In the genomic region with DNA sequence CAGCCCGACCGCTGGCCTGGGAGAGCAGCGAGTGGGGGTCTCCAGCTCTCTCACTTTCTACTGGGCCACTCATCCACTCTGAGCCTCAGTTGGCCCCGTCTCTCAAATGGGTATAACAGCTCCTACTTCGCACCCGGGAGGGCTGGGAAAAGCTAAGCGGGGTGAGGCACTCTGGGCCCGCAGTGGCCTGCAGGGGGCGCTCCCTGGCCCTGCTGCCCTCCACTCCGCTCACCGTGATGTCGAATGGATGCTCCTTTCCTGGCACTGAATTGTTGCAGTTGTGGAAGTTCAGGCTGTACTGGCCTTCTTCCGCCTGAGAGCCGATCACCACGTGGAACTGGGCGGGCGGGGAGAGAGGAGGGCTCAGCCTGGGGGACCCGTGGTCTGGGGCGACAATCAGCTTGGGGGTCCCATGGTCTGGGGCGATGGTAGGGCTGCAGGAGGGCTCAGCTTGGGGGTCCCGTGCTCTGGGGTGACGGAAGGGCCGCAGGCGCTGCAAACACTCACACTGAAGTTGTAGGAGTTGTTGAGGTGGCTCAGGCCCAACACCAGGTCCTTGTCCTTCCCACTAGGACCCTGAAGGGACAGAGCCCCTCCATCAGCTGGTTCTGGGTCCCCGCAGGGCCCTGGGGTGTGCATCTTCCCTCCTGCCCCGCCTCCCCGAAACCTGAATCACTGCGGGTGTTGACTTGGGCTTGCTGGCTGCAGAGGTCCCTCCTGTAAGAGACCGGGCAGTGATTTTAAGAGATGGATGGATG, we compare ENCODE assay signal across 15 cellular contexts. TPM values are rescaled to one million over a fixed set of nuclear protein-coding genes. Genes with fewer than 3 reads are reported as not detected.
DNase-seq lines count a peak whose midpoint lies in the region; ATAC-seq, FAIRE-seq and TF ChIP-seq lines count a peak whose summit lies in the region.
"Had no signal": no experiment of that assay in that cellular context is flagged by ENCODE, and none has a peak within 500 bp of the region (broad histone marks: within the 10 kb centered on the region; RNA-seq: fewer than 3 reads in every experiment).

No MANE protein-coding gene starts in this region.

- TF ChIP-seq POLR2A in H1 (IDR thresholded peaks at IDR 0.05; ENCODE audit: control extremely low read depth in 1 of 2, low read depth in 2 of 2, low read length in 2 of 2), result no peak

- H3K4me3 ChIP-seq in H1 (ENCODE audit: extremely low read depth in 1 of 4, insufficient read depth in 2 of 4, low read depth in 3 of 4, low read length in 4 of 4), result no peak overlapping the region

- no peak overlapping the region for H2BK120ac ChIP-seq in H1 (replicated peaks; ENCODE audit: low read depth, low read length)

- H3K27ac ChIP-seq in H1 (ENCODE audit: low read depth, low read length), result no peak overlapping the region

- H3K9me3 Mint-ChIP-seq in HFFc6, result no peaks in the 10 kb centered on the region
- no peaks in the 10 kb centered on the region for H3K9me3 Mint-ChIP-seq in progenitor cell of endocrine pancreas (ENCODE audit: low read depth)
- H3K9me3 Mint-ChIP-seq: activated T-cell treated with anti-CD3 and anti-CD28 coated beads, Interleukin-2, amount 50 U/mL, for 4 hours; nephron progenitor cell had no signal

- no peak overlapping the region for H2BK20ac ChIP-seq in H1 (ENCODE audit: low read length)

- no peak overlapping the region for H3K18ac ChIP-seq in H1 (ENCODE audit: extremely low read depth, low read length)

- H3K27me3 Mint-ChIP-seq in HFFc6 (ENCODE audit: insufficient read depth), result no peaks in the 10 kb centered on the region; the same call in 1 of the 2 replicates
- H3K27me3 Mint-ChIP-seq in progenitor cell of endocrine pancreas, result no peaks in the 10 kb centered on the region

- no peaks in the 10 kb centered on the region; the same call in 1 of the 2 replicates for H3K79me1 ChIP-seq in H1 (ENCODE audit: low read depth, low read length)

- DNase-seq in NCI-H748 (lab: John Stamatoyannopoulos, UW; ENCODE audit: unreplicated experiment) (peak; percentile 1), NCI-H748 treated with DMSO at 0.1 percent for 48 hours (lab: John Stamatoyannopoulos, UW) (no peak), HFFc6 (no peak), H1 (ENCODE audit: low read depth in 1 of 2, low spot score in 2 of 2) (peak in 1 of 2 experiments; percentile 82), progenitor cell of endocrine pancreas (ENCODE audit: low spot score, unreplicated experiment) (no peak), AML-193 (lab: John Stamatoyannopoulos, UW) (no peak), NAMALWA (ENCODE audit: low spot score) (no peak)
- DNase-seq: activated T-cell treated with anti-CD3 and anti-CD28 coated beads, Interleukin-2, amount 50 U/mL, for 4 hours; NCI-H2171 treated with DMSO at 0.1 percent for 48 hours; nephron progenitor cell had no signal

- peaks cover 0 to 5% (median 0%) of the 10 kb centered on the region in 4 experiments; a peak in 1 of 8 replicates for H3K36me3 ChIP-seq in H1 (ENCODE audit: control insufficient read depth in 2 of 4, insufficient read depth in 4 of 4, low read length in 3 of 4)

- no peak overlapping the region for H3K23ac ChIP-seq in H1 (ENCODE audit: insufficient read length)

- FAIRE-seq in H1 (lab: Jason Lieb, UNC), result no peak
- FAIRE-seq: A204.1, RCC 7860 had no signal

- TF ChIP-seq CTCF in HFFc6 (IDR thresholded peaks at IDR 0.05), result peak; percentile 72
- peak; percentile 67 to 86 (median 85) for TF ChIP-seq CTCF in H1 (IDR thresholded peaks at IDR 0.05; ENCODE audit: control extremely low read depth in 1 of 3, insufficient read depth in 1 of 3, low read depth in 1 of 3, low read length in 3 of 3)
- peak; percentile 32 for TF ChIP-seq CTCF in progenitor cell of endocrine pancreas (IDR thresholded peaks at IDR 0.05; ENCODE audit: unreplicated experiment)

- H3K27ac Mint-ChIP-seq in HFFc6 (no peak overlapping the region), progenitor cell of endocrine pancreas (no peak overlapping the region)

- no peak overlapping the region for H3K9ac ChIP-seq in H1 (replicated peaks in 1 of 4; ENCODE audit: extremely low read depth in 1 of 4, low read depth in 3 of 4, low read length in 3 of 4)

- no peak overlapping the region for H4K91ac ChIP-seq in H1 (replicated peaks; ENCODE audit: insufficient read length, low read length)

- H2AK5ac ChIP-seq in H1 (ENCODE audit: low read depth, low read length), result no peak overlapping the region

- no peak for ATAC-seq in HG03175 (IDR thresholded peaks at IDR 0.05; ENCODE audit: unreplicated experiment)
- ATAC-seq: activated T-cell treated with anti-CD3 and anti-CD28 coated beads, Interleukin-2, amount 50 U/mL, for 4 hours; esophagus mucosa had no signal

- peaks cover 3% of the 10 kb centered on the region; the same call in 1 of the 2 replicates for H3K23me2 ChIP-seq in H1 (ENCODE audit: low read depth, low read length)

- no peak overlapping the region for H2BK15ac ChIP-seq in H1 (ENCODE audit: low read length)

- no peak overlapping the region for H2BK12ac ChIP-seq in H1 (ENCODE audit: low read depth, low read length)

- no peak overlapping the region for H3K56ac ChIP-seq in H1 (replicated peaks; ENCODE audit: insufficient read length, low read depth, low read length)

- no peak overlapping the region for H3K4me2 ChIP-seq in H1 (ENCODE audit: insufficient read depth in 1 of 2, low read depth in 2 of 2, low read length in 2 of 2)

- no peak overlapping the region for H3K4ac ChIP-seq in H1 (replicated peaks; ENCODE audit: insufficient read length, low read depth, low read length)

- 80% methylated on average over 27 of the region's 29 CpGs; no CpG with 5 or more reads in 1 of the 2 experiments for WGBS in H1 (ENCODE audit: extremely low coverage in 1 of 2, insufficient coverage in 1 of 2, insufficient read length in 1 of 2, insufficient replicate concordance in 2 of 2, low coverage in 1 of 2, low lambda C conversion rate in 2 of 2, missing lambda C conversion rate in 1 of 2), 2 experiments

- H3K36me3 Mint-ChIP-seq in HFFc6 (ENCODE audit: low read depth), result peaks cover 13% of the 10 kb centered on the region
- peaks cover 10% of the 10 kb centered on the region for H3K36me3 Mint-ChIP-seq in progenitor cell of endocrine pancreas (ENCODE audit: insufficient read depth)

- H3K4me3 Mint-ChIP-seq in HFFc6 (no peak overlapping the region), progenitor cell of endocrine pancreas (ENCODE audit: low read depth) (no peak overlapping the region)
- H3K4me3 Mint-ChIP-seq: activated T-cell treated with anti-CD3 and anti-CD28 coated beads, Interleukin-2, amount 50 U/mL, for 4 hours; brain had no signal

- no peak overlapping the region for H2AFZ ChIP-seq in H1 (ENCODE audit: low read length)

- no peak for TF ChIP-seq EP300 in H1 (IDR thresholded peaks at IDR 0.05; ENCODE audit: borderline replicate concordance in 1 of 2, low read depth in 2 of 2, low read length in 2 of 2)

- no peaks in the 10 kb centered on the region for H3K9me3 ChIP-seq in H1 (ENCODE audit: insufficient read depth in 2 of 2, low read depth in 1 of 2, low read length in 1 of 2)

- no peaks in the 10 kb centered on the region for H3K79me2 ChIP-seq in H1 (ENCODE audit: control insufficient read depth in 1 of 2, insufficient read depth in 2 of 2, low read length in 2 of 2)

- no peak overlapping the region for H3K14ac ChIP-seq in H1 (ENCODE audit: insufficient read length)

- no peak overlapping the region; the same call in 1 of the 2 replicates for H4K8ac ChIP-seq in H1 (ENCODE audit: extremely low read depth, insufficient read depth, low read length)

- TF ChIP-seq RAD21 in H1 (IDR thresholded peaks at IDR 0.05 in 1 of 2, conservative IDR thresholded peaks at IDR 0.05 in 1 of 2; ENCODE audit: low read depth in 2 of 2, low read length in 2 of 2), result peak; percentile 52 to 63

- 0 out of 2 replicates have a peak overlapping the region, but pooled peaks have one; percentile 23 for H2BK5ac ChIP-seq in H1 (ENCODE audit: low read depth, low read length)

- H3K27me3 ChIP-seq in H1 (replicated peaks in 1 of 4; ENCODE audit: control insufficient read depth in 3 of 4, extremely low read depth in 1 of 4, insufficient read depth in 3 of 4, low read length in 3 of 4), result no peaks in the 10 kb centered on the region

- CTCF ChIA-PET in H1 (lab: Charles Lee; ENCODE audit: partially characterized antibody), result interaction anchor here (0.6 to 3.3 kb wide), 15 partner anchors 8 to 655 kb away, joined by 3 to 9 read pairs (median 4); no protein-coding TSS in a partner anchor

- H3K4me1 Mint-ChIP-seq in HFFc6 (ENCODE audit: low read depth) (peaks cover 18% of the 10 kb centered on the region), progenitor cell of endocrine pancreas (ENCODE audit: low read depth) (peaks cover 21% of the 10 kb centered on the region)

- no peak overlapping the region for H4K5ac ChIP-seq in H1 (ENCODE audit: insufficient read length, low read depth, low read length)

- POLR2A ChIA-PET in H1 (lab: Charles Lee; ENCODE audit: partially characterized antibody), result interaction anchor here (0.6 to 6.1 kb wide), 7 partner anchors 9 to 34 kb away, joined by 3 to 32 read pairs (median 3); a partner anchor contains a TSS

- peaks cover 4 to 23% (median 16%) of the 10 kb centered on the region in 4 experiments for H3K4me1 ChIP-seq in H1 (replicated peaks in 1 of 4; ENCODE audit: control insufficient read depth in 3 of 4, insufficient read depth in 4 of 4, low read length in 3 of 4)

- H4K20me1 ChIP-seq in H1 (replicated peaks in 1 of 2; ENCODE audit: control insufficient read depth in 1 of 2, insufficient read depth in 2 of 2, low read length in 2 of 2), result peaks cover 0 to 8% of the 10 kb centered on the region in 2 experiments

RNA-seq across cellular contexts. Expression of a gene that starts 3.9 kb away (rescaled TPM):
- 10 to 100 TPM; 52.2 to 60.5 (median 56.4) TPM for total RNA-seq in HFFc6 (2021; fragmentation: NEBNext Ultra II Directional; extraction: Animal tissue kit (Norgen Biotek cat#: 25700))
- total RNA-seq in H1 (2021; fragmentation: NEBNext Ultra II Directional; extraction: Animal tissue kit (Norgen Biotek cat#: 25700)), result 34.9 and 35.3 TPM in 2 replicates
- 46.0 and 63.9 TPM in 2 replicates for polyA plus RNA-seq in H1 (2011; rRNA removed)
- 52.1 TPM for polyA plus RNA-seq in H1 (2011; cell fraction: cytosol; rRNA removed)
- 160 TPM for polyA plus RNA-seq in H1 (2011; cell fraction: nucleus; rRNA removed)
- polyA plus RNA-seq in H1 (2012, experiment 1 of 2), result 35.3 to 46.7 TPM (median 38.7 TPM) in 4 replicates
- polyA plus RNA-seq in H1 (2012, experiment 2 of 2), result 36.3 TPM
- polyA plus RNA-seq in H1 (2013, experiment 1 of 2), result 47.8 TPM
- polyA plus RNA-seq in H1 (2013, experiment 2 of 2), result 49.9 TPM
- polyA minus RNA-seq in H1 (2011; rRNA and poly(A)+ RNA removed), result 30.4 and 47.5 TPM in 2 replicates
- polyA minus RNA-seq in H1 (2011; cell fraction: cytosol; rRNA and poly(A)+ RNA removed), result 15.0 TPM
- polyA minus RNA-seq in H1 (2011; cell fraction: nucleus; rRNA and poly(A)+ RNA removed), result 23.3 TPM
- 72.8 and 80.8 TPM in 2 replicates for total RNA-seq in progenitor cell of endocrine pancreas

RNA-seq across cellular contexts. Expression of a gene that starts 6.0 kb away (rescaled TPM):
- total RNA-seq in HFFc6 (2021; fragmentation: NEBNext Ultra II Directional; extraction: Animal tissue kit (Norgen Biotek cat#: 25700)), result 10 to 100 TPM; 46.1 to 53.3 (median 48.8) TPM
- total RNA-seq in H1 (2021; fragmentation: NEBNext Ultra II Directional; extraction: Animal tissue kit (Norgen Biotek cat#: 25700)), result 69.3 and 69.5 TPM in 2 replicates
- 27.8 and 38.0 TPM in 2 replicates for polyA plus RNA-seq in H1 (2011; rRNA removed)
- 46.0 TPM for polyA plus RNA-seq in H1 (2011; cell fraction: cytosol; rRNA removed)
- polyA plus RNA-seq in H1 (2011; cell fraction: nucleus; rRNA removed), result 69.9 TPM
- polyA plus RNA-seq in H1 (2012, experiment 1 of 2), result 66.1 to 83.1 TPM (median 77.4 TPM) in 4 replicates
- polyA plus RNA-seq in H1 (2012, experiment 2 of 2), result 58.7 TPM
- polyA plus RNA-seq in H1 (2013, experiment 1 of 2), result 63.3 TPM
- polyA plus RNA-seq in H1 (2013, experiment 2 of 2), result 64.1 TPM
- 23.1 and 26.9 TPM in 2 replicates for polyA minus RNA-seq in H1 (2011; rRNA and poly(A)+ RNA removed)
- 28.1 TPM for polyA minus RNA-seq in H1 (2011; cell fraction: cytosol; rRNA and poly(A)+ RNA removed)
- polyA minus RNA-seq in H1 (2011; cell fraction: nucleus; rRNA and poly(A)+ RNA removed), result 24.9 TPM
- 46.0 and 48.2 TPM in 2 replicates for total RNA-seq in progenitor cell of endocrine pancreas

RNA-seq across cellular contexts. Expression of a gene that starts 13.1 kb away (rescaled TPM):
- 1 to 10 TPM in 4 of 6 experiments, under 1 TPM in 2; 0.82 to 1.5 (median 1.2) TPM for total RNA-seq in HFFc6 (2021; fragmentation: NEBNext Ultra II Directional; extraction: Animal tissue kit (Norgen Biotek cat#: 25700))
- 4.2 and 6.4 TPM in 2 replicates for total RNA-seq in H1 (2021; fragmentation: NEBNext Ultra II Directional; extraction: Animal tissue kit (Norgen Biotek cat#: 25700))
- polyA plus RNA-seq in H1 (2011; rRNA removed), result 12.8 and 16.6 TPM in 2 replicates
- polyA plus RNA-seq in H1 (2011; cell fraction: cytosol; rRNA removed), result 16.0 TPM
- polyA plus RNA-seq in H1 (2011; cell fraction: nucleus; rRNA removed), result 34.2 TPM
- polyA plus RNA-seq in H1 (2012, experiment 1 of 2), result 11.3 to 16.8 TPM (median 13.0 TPM) in 4 replicates
- polyA plus RNA-seq in H1 (2012, experiment 2 of 2), result 13.6 TPM
- polyA plus RNA-seq in H1 (2013, experiment 1 of 2), result 22.5 TPM
- 24.4 TPM for polyA plus RNA-seq in H1 (2013, experiment 2 of 2)
- 16.2 and 28.8 TPM in 2 replicates for polyA minus RNA-seq in H1 (2011; rRNA and poly(A)+ RNA removed)
- 31.9 TPM for polyA minus RNA-seq in H1 (2011; cell fraction: cytosol; rRNA and poly(A)+ RNA removed)
- 33.2 TPM for polyA minus RNA-seq in H1 (2011; cell fraction: nucleus; rRNA and poly(A)+ RNA removed)
- total RNA-seq in progenitor cell of endocrine pancreas, result 1.5 and 1.6 TPM in 2 replicates

RNA-seq across cellular contexts. Expression of a gene that starts 33.7 kb away (rescaled TPM):
- not detected for total RNA-seq in HFFc6 (2021; fragmentation: NEBNext Ultra II Directional; extraction: Animal tissue kit (Norgen Biotek cat#: 25700))
- total RNA-seq in H1 (2021; fragmentation: NEBNext Ultra II Directional; extraction: Animal tissue kit (Norgen Biotek cat#: 25700)), result 20.0 and 22.1 TPM in 2 replicates
- polyA plus RNA-seq in H1 (2011; rRNA removed), result 14.5 and 22.8 TPM in 2 replicates
- polyA plus RNA-seq in H1 (2011; cell fraction: cytosol; rRNA removed), result 18.8 TPM
- 34.1 TPM for polyA plus RNA-seq in H1 (2011; cell fraction: nucleus; rRNA removed)
- 12.6 to 18.8 TPM (median 17.6 TPM) in 4 replicates for polyA plus RNA-seq in H1 (2012, experiment 1 of 2)
- polyA plus RNA-seq in H1 (2012, experiment 2 of 2), result 15.0 TPM
- polyA plus RNA-seq in H1 (2013, experiment 1 of 2), result 32.0 TPM
- polyA plus RNA-seq in H1 (2013, experiment 2 of 2), result 29.0 TPM
- polyA minus RNA-seq in H1 (2011; rRNA and poly(A)+ RNA removed), result 6.1 and 7.2 TPM in 2 replicates
- 9.0 TPM for polyA minus RNA-seq in H1 (2011; cell fraction: cytosol; rRNA and poly(A)+ RNA removed)
- 11.2 TPM for polyA minus RNA-seq in H1 (2011; cell fraction: nucleus; rRNA and poly(A)+ RNA removed)
- 19.8 and 20.0 TPM in 2 replicates for total RNA-seq in progenitor cell of endocrine pancreas

RNA-seq across cellular contexts. Expression of a gene that starts 39.0 kb away (rescaled TPM):
- not detected for total RNA-seq in HFFc6 (2021; fragmentation: NEBNext Ultra II Directional; extraction: Animal tissue kit (Norgen Biotek cat#: 25700))
- total RNA-seq in H1 (2021; fragmentation: NEBNext Ultra II Directional; extraction: Animal tissue kit (Norgen Biotek cat#: 25700)), result 0.21 and 0.22 TPM in 2 replicates
- 0.21 and 0.46 TPM in 2 replicates for polyA plus RNA-seq in H1 (2011; rRNA removed)
- 0.31 TPM for polyA plus RNA-seq in H1 (2011; cell fraction: cytosol; rRNA removed)
- polyA plus RNA-seq in H1 (2011; cell fraction: nucleus; rRNA removed), result 0.61 TPM
- polyA plus RNA-seq in H1 (2012, experiment 1 of 2), result 0.56 to 0.67 TPM (median 0.58 TPM) in 3 of 4 replicates, not detected in the other
- polyA plus RNA-seq in H1 (2012, experiment 2 of 2), result 0.18 TPM
- 3.1 TPM for polyA plus RNA-seq in H1 (2013, experiment 1 of 2)
- 2.7 TPM for polyA plus RNA-seq in H1 (2013, experiment 2 of 2)
- 0.47 and 1.2 TPM in 2 replicates for polyA minus RNA-seq in H1 (2011; rRNA and poly(A)+ RNA removed)
- 1.6 TPM for polyA minus RNA-seq in H1 (2011; cell fraction: cytosol; rRNA and poly(A)+ RNA removed)
- polyA minus RNA-seq in H1 (2011; cell fraction: nucleus; rRNA and poly(A)+ RNA removed), result not detected
- total RNA-seq in progenitor cell of endocrine pancreas, result not detected in 2 replicates

Comparison
In these comparisons a context has a peak if more than half of its experiments do, and no peak if none do; other contexts are left out.
1. CTCF ChIP-seq: peak in every context shown above with its lines; median percentile 85 in H1; 72 in HFFc6; 32 in progenitor cell of endocrine pancreas.